27 cellular contexts compared by ENCODE assay signal in genomic region chr12:79364197-79364596, GRCh38.
"Had no signal": no experiment of that assay in that cellular context is flagged by ENCODE, and none has a peak within 500 bp of the region (broad histone marks: within the 10 kb centered on the region; RNA-seq: fewer than 3 reads in every experiment).

No MANE protein-coding gene starts in this region.

- H3K9me3 ChIP-seq: gastroesophageal sphincter, ovary, right lobe of liver, tibial nerve had no signal

- FAIRE-seq: bronchial epithelial cell, endometrium, keratinocyte had no signal

- H3K9me3 Mint-ChIP-seq: activated CD4-positive, alpha-beta T cell treated with anti-CD3 and anti-CD28 coated beads, Interleukin-2, amount 10 ng/mL, durations not matched to agents 7 days and 5 days; activated CD8-positive, alpha-beta T cell treated with anti-CD3 and anti-CD28 coated beads for 36 hours; activated naive CD4-positive, alpha-beta T cell treated with anti-CD3 and anti-CD28 coated beads, Interleukin-2, amount 50 U/mL, for 24 hours; activated naive CD8-positive, alpha-beta T cell treated with anti-CD3 and anti-CD28 coated beads, Interleukin-2, amount 50 U/mL, for 24 hours; activated T-helper 2 cell treated with anti-CD3 and anti-CD28 coated beads, Interferon-gamma antibody, Interleukin-2, Interleukin-4, amounts not matched to agents 10 μg/mL and 5 μg/mL and 100 μg/mL, durations not matched to agents 14 hours and 24 hours and 36 hours; T-helper 2 cell treated with Interferon-gamma antibody and Interleukin-4, amounts not matched to agents 5 μg/mL and 100 μg/mL, for 36 hours had no signal

- ATAC-seq: activated CD8-positive, alpha-beta T cell treated with anti-CD3 and anti-CD28 coated beads for 36 hours; activated naive CD8-positive, alpha-beta T cell treated with anti-CD3 and anti-CD28 coated beads, Interleukin-2, amount 50 U/mL, for 24 hours; gastroesophageal sphincter; left cardiac atrium; naive thymus-derived CD4-positive, alpha-beta T cell; right lobe of liver had no signal

- H3K36me3 ChIP-seq: gastroesophageal sphincter, ovary, right lobe of liver, tibial nerve had no signal

- H3K27me3 ChIP-seq: gastroesophageal sphincter, ovary, right lobe of liver, tibial nerve had no signal

- H3K4me1 Mint-ChIP-seq: activated CD4-positive, alpha-beta T cell treated with anti-CD3 and anti-CD28 coated beads, Interleukin-2, amount 10 ng/mL, durations not matched to agents 7 days and 5 days; activated naive CD4-positive, alpha-beta T cell treated with anti-CD3 and anti-CD28 coated beads, Interleukin-2, amount 50 U/mL, for 24 hours; activated naive CD8-positive, alpha-beta T cell treated with anti-CD3 and anti-CD28 coated beads, Interleukin-2, amount 50 U/mL, for 24 hours; central memory CD8-positive, alpha-beta T cell; naive thymus-derived CD4-positive, alpha-beta T cell had no signal

- H3K4me1 ChIP-seq: gastroesophageal sphincter, right lobe of liver, tibial nerve had no signal

- H3K4me3 Mint-ChIP-seq: activated CD4-positive, alpha-beta T cell treated with anti-CD3 and anti-CD28 coated beads, Interleukin-2, amount 10 ng/mL, durations not matched to agents 7 days and 5 days; activated CD8-positive, alpha-beta T cell treated with anti-CD3 and anti-CD28 coated beads for 36 hours; activated naive CD4-positive, alpha-beta T cell treated with anti-CD3 and anti-CD28 coated beads, Interleukin-2, amount 50 U/mL, for 24 hours; activated naive CD8-positive, alpha-beta T cell treated with anti-CD3 and anti-CD28 coated beads, Interleukin-2, amount 50 U/mL, for 24 hours; central memory CD8-positive, alpha-beta T cell; naive thymus-derived CD4-positive, alpha-beta T cell; T-helper 2 cell treated with Interferon-gamma antibody and Interleukin-4, amounts not matched to agents 5 μg/mL and 100 μg/mL, for 36 hours had no signal

- H3K27ac ChIP-seq: gastroesophageal sphincter, ovary, right lobe of liver, tibial nerve had no signal

- H3K27me3 Mint-ChIP-seq: activated CD4-positive, alpha-beta T cell treated with anti-CD3 and anti-CD28 coated beads, Interleukin-2, amount 10 ng/mL, durations not matched to agents 7 days and 5 days; activated CD8-positive, alpha-beta T cell treated with anti-CD3 and anti-CD28 coated beads for 36 hours; activated naive CD4-positive, alpha-beta T cell treated with anti-CD3 and anti-CD28 coated beads, Interleukin-2, amount 50 U/mL, for 24 hours; activated naive CD8-positive, alpha-beta T cell treated with anti-CD3 and anti-CD28 coated beads, Interleukin-2, amount 50 U/mL, for 24 hours; central memory CD8-positive, alpha-beta T cell; progenitor cell of endocrine pancreas had no signal

- DNase-seq: activated CD4-positive, alpha-beta T cell treated with anti-CD3 and anti-CD28 coated beads, Interleukin-2, amount 10 ng/mL, durations not matched to agents 7 days and 5 days; activated CD4-positive, CD25-positive, alpha-beta regulatory T cell treated with anti-CD3 and anti-CD28 coated beads, Interleukin-2, amount 50 U/mL, for 72 hours; activated CD8-positive, alpha-beta T cell treated with anti-CD3 and anti-CD28 coated beads for 36 hours; activated naive CD8-positive, alpha-beta T cell treated with anti-CD3 and anti-CD28 coated beads, Interleukin-2, amount 50 U/mL, for 24 hours; activated T-cell treated with anti-CD3 and anti-CD28 coated beads, Interleukin-2, amount 50 U/mL, for 48 hours; amygdala; dermis blood vessel endothelial cell; effector CD4-positive, alpha-beta T cell; hippocampal formation; left cardiac atrium; mammary epithelial cell; midbrain; naive thymus-derived CD4-positive, alpha-beta T cell; ovary; right lobe of liver; stimulated activated CD4-positive, alpha-beta T cell treated with anti-CD3 and anti-CD28 coated beads, Interleukin-2, amount 100 ng/mL, for 48 hours; stimulated activated naive CD4-positive, alpha-beta T cell treated with Interleukin-2 at 50 U/mL for 16 hours had no signal

- H3K36me3 Mint-ChIP-seq: activated naive CD4-positive, alpha-beta T cell treated with anti-CD3 and anti-CD28 coated beads, Interleukin-2, amount 50 U/mL, for 24 hours; naive thymus-derived CD4-positive, alpha-beta T cell had no signal

- H3K27ac Mint-ChIP-seq: activated CD4-positive, alpha-beta T cell treated with anti-CD3 and anti-CD28 coated beads, Interleukin-2, amount 10 ng/mL, durations not matched to agents 7 days and 5 days; activated CD8-positive, alpha-beta T cell treated with anti-CD3 and anti-CD28 coated beads for 36 hours; activated naive CD4-positive, alpha-beta T cell treated with anti-CD3 and anti-CD28 coated beads, Interleukin-2, amount 50 U/mL, for 24 hours; activated naive CD8-positive, alpha-beta T cell treated with anti-CD3 and anti-CD28 coated beads, Interleukin-2, amount 50 U/mL, for 24 hours; activated T-helper 2 cell treated with anti-CD3 and anti-CD28 coated beads, Interferon-gamma antibody, Interleukin-2, Interleukin-4, amounts not matched to agents 10 μg/mL and 5 μg/mL and 100 μg/mL, durations not matched to agents 14 hours and 24 hours and 36 hours; naive thymus-derived CD4-positive, alpha-beta T cell; progenitor cell of endocrine pancreas; T-helper 2 cell treated with Interferon-gamma antibody and Interleukin-4, amounts not matched to agents 5 μg/mL and 100 μg/mL, for 36 hours had no signal

- H3K4me3 ChIP-seq: gastroesophageal sphincter, ovary, right lobe of liver, tibial nerve had no signal
